In the genomic region with DNA sequence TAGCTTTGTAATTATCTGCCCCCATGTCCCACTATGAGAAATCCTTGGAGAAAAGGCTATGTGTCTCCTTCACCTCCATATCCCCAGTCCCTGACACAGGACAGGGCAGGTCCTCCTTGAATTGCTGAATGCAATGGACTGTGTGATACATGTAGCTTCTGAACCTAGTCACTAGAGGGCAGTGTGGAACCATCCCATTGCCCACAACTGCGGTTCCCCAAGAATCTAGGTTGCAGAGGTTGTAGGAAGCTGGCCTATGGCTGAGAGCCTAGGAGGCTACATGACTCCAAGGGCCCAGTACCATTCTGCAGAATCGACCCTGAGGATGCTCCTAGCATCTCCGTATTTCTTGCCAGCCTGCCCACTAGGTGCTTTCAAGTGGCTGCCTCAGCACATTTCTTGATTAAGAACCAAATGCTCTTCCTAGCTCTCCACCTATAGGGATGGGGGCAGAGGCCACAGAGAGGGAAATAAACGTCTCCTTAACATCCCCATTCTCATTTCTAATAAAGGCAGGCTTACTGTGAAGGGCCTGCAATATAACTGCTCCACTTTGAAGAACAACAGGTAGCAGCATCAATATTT, we compare ENCODE assay signal across 8 cellular contexts.
DNase-seq lines count a peak whose midpoint lies in the region; ATAC-seq and TF ChIP-seq lines count a peak whose summit lies in the region.

No MANE protein-coding gene starts in this region.

- in situ Hi-C loops in KBM-7 (cut with MboI; ENCODE audit: low pct_unique_long_range_greater_than_20kb, low sequenced_read_pairs), result no loop called here

- TF ChIP-seq CTCF in osteocyte (IDR thresholded peaks at IDR 0.05), result peak; percentile 91

- H3K36me3 Mint-ChIP-seq in osteocyte (ENCODE audit: unreplicated experiment), result no peaks in the 10 kb centered on the region

- H3K4me1 Mint-ChIP-seq in osteocyte (ENCODE audit: unreplicated experiment), result no peaks in the 10 kb centered on the region

- no peak overlapping the region for H3K27ac Mint-ChIP-seq in osteocyte (ENCODE audit: unreplicated experiment)

- peak; percentile 86 for ATAC-seq in GM21786 (IDR thresholded peaks at IDR 0.05; ENCODE audit: unreplicated experiment)

- no peaks in the 10 kb centered on the region for H3K9me3 Mint-ChIP-seq in osteocyte (ENCODE audit: unreplicated experiment)

- H3K4me3 Mint-ChIP-seq in osteocyte (ENCODE audit: unreplicated experiment), result no peak overlapping the region

- peaks cover 15% of the 10 kb centered on the region for H3K27me3 Mint-ChIP-seq in osteocyte (ENCODE audit: unreplicated experiment)

- peak; percentile 34 for DNase-seq in GM04504 (ENCODE audit: low read depth)
- peak; percentile 66 for DNase-seq in KBM-7
- peak; percentile 75 for DNase-seq in OCI-M1 (lab: John Stamatoyannopoulos, UW)
- peak; percentile 39 to 53 for DNase-seq in activated T-cell treated with anti-CD3 and anti-CD28 coated beads, Interleukin-2, amount 50 U/mL, for 48 hours
- peak; percentile 35 for DNase-seq in foreskin melanocyte
- DNase-seq in osteocyte (ENCODE audit: extremely low spot score, unreplicated experiment), result no peak
- DNase-seq in effector CD4-positive, alpha-beta T cell, result no peak

Comparison
In these comparisons a context has a peak if more than half of its experiments do, and no peak if none do; other contexts are left out.
1. DNase-seq: peak in GM04504 (single experiment), KBM-7 (single experiment), OCI-M1 (single experiment), activated T-cell treated with anti-CD3 and anti-CD28 coated beads, Interleukin-2, amount 50 U/mL, for 48 hours (2 of 2) and foreskin melanocyte (single experiment); none in osteocyte (single experiment) and effector CD4-positive, alpha-beta T cell (single experiment).